In the genomic region with DNA sequence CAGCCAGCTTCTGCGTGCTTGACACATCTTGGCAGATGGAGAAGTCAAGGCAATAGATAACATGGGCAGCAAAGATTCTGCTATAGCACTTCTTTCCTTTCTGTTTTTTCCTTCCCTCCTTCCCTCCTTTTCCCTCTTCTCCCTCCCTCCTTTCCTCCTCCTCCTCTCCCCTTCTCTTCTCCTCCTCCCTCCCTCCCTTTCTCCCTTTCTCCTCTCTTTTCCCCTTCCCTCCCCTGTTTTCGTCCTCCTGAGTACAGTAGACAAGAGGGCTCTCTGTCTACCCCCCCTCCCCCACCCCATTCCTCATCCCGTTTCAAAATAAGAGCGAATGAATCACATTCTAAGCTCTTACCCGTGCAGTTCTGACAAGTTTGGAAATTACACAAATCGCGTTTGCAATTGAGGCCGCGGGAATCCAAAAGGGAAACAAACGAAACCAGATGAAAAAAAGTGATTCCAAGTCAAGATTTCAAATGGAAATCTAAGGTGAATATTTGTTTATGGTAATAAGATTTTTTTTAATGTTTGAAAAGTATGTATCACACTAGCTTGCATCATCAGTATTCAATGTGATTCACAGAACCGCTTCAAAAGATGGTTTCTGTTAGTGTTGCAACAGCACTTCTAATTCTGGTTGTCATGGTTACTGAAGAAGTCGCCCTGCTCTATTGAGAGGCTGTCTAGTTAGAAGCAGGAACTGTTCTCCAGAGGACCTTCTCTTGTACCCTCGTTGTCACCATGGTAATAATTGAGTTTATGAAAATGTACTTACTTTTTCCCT, we compare ENCODE assay signal across 8 cellular contexts. TPM values are rescaled to one million over a fixed set of nuclear protein-coding genes. Genes with fewer than 3 reads are reported as not detected.
A peak's percentile ranks its signal among the peaks of the same experiment; 100 is the strongest.
DNase-seq lines count a peak whose midpoint lies in the region; ATAC-seq, FAIRE-seq and TF ChIP-seq lines count a peak whose summit lies in the region.

No MANE protein-coding gene starts in this region.

- CTCF ChIA-PET in BJ (lab: Yijun Ruan, JAX) = interaction anchor here (0.6 to 2.1 kb wide), 5 partner anchors 9 to 343 kb away, joined by 3 to 6 read pairs (median 3); no protein-coding TSS in a partner anchor

- peak; percentile 21 for FAIRE-seq in islet of Langerhans (lab: Jason Lieb, UNC)

- no peaks in the 10 kb centered on the region for H3K27me3 ChIP-seq in BJ (ENCODE audit: control insufficient read depth, insufficient read depth, low read length)

- peak overlapping the region; percentile 43 for H3K4me3 ChIP-seq in BJ (ENCODE audit: low read depth, low read length)

- no peaks in the 10 kb centered on the region for H3K36me3 ChIP-seq in BJ (ENCODE audit: control insufficient read depth, insufficient read depth, low read length)

- POLR2A ChIA-PET in BJ (lab: Charles Lee) = no interaction called here

- TF ChIP-seq CTCF in BJ (IDR thresholded peaks at IDR 0.05; ENCODE audit: insufficient read depth, low read depth, low read length) = no peak

- peak; percentile 60 for ATAC-seq in SK-N-SH treated with all-trans-retinoic acid at 6 μM for 48 hours

- DNase-seq in BJ (ENCODE audit: low read depth) = peak; percentile 83
- peak; percentile 29 for DNase-seq in GM19240 (ENCODE audit: insufficient read length, low spot score)
- DNase-seq in HT1080 (ENCODE audit: low read depth) = peak; percentile 86
- DNase-seq in central memory CD4-positive, alpha-beta T cell = peak; percentile 62
- DNase-seq in stimulated activated CD4-positive, alpha-beta T cell treated with anti-CD3 and anti-CD28 coated beads, Interleukin-15, amount 100 ng/mL, for 24 hours = peak; percentile 61
- DNase-seq in islet precursor cell = no peak

TF ChIP-seq in SK-N-SH treated with all-trans-retinoic acid at 6 μM for 48 hours, 23 proteins besides CTCF, POLR2A, EP300 and RAD21:
- TF ChIP-seq, protein P1, sequence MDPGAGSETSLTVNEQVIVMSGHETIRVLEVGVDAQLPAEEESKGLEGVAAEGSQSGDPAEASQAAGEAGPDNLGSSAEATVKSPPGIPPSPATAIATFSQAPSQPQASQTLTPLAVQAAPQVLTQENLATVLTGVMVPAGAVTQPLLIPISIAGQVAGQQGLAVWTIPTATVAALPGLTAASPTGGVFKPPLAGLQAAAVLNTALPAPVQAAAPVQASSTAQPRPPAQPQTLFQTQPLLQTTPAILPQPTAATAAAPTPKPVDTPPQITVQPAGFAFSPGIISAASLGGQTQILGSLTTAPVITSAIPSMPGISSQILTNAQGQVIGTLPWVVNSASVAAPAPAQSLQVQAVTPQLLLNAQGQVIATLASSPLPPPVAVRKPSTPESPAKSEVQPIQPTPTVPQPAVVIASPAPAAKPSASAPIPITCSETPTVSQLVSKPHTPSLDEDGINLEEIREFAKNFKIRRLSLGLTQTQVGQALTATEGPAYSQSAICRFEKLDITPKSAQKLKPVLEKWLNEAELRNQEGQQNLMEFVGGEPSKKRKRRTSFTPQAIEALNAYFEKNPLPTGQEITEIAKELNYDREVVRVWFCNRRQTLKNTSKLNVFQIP (CRISPR knock-in tag; IDR thresholded peaks at IDR 0.05; ENCODE audit: borderline replicate concordance, low read depth) = no peak
- TF ChIP-seq ZFP30 (CRISPR knock-in tag; IDR thresholded peaks at IDR 0.05) (no peak), ZC3H10 (CRISPR knock-in tag; IDR thresholded peaks at IDR 0.05) (no peak), BACH2 (CRISPR knock-in tag; IDR thresholded peaks at IDR 0.05; ENCODE audit: borderline replicate concordance) (no peak), TOX (CRISPR knock-in tag; IDR thresholded peaks at IDR 0.05; ENCODE audit: borderline replicate concordance) (no peak), GLIS3 (CRISPR knock-in tag; IDR thresholded peaks at IDR 0.05) (no peak), ESRRG (CRISPR knock-in tag; IDR thresholded peaks at IDR 0.05) (no peak), ZFP3 (CRISPR knock-in tag; IDR thresholded peaks at IDR 0.05) (no peak), ISL1 (CRISPR knock-in tag; IDR thresholded peaks at IDR 0.05) (no peak), OSR1 (CRISPR knock-in tag; IDR thresholded peaks at IDR 0.05) (no peak), PPARA (CRISPR knock-in tag; IDR thresholded peaks at IDR 0.05; ENCODE audit: borderline replicate concordance) (no peak)

RNA-seq across cellular contexts. Expression of a gene that starts 1.3 kb away (rescaled TPM):
- polyA plus RNA-seq in BJ (2011; rRNA removed) = 1.1 and 1.3 TPM in 2 replicates
- polyA minus RNA-seq in BJ (2011; rRNA and poly(A)+ RNA removed) = 0.67 and 0.81 TPM in 2 replicates
- total RNA-seq in HT1080 (2014; rRNA removed; shearing (Covaris generic)) = 0.02 TPM in 1 of 2 replicates, not detected in the other
- polyA plus RNA-seq in HT1080 (2015; cell fraction: cytosol; rRNA removed) = 0.12 TPM in 1 of 2 replicates, not detected in the other
- 0.14 TPM in 1 of 2 replicates, not detected in the other for polyA plus RNA-seq in HT1080 (2015; cell fraction: nucleus; rRNA removed)
